In the genomic region with DNA sequence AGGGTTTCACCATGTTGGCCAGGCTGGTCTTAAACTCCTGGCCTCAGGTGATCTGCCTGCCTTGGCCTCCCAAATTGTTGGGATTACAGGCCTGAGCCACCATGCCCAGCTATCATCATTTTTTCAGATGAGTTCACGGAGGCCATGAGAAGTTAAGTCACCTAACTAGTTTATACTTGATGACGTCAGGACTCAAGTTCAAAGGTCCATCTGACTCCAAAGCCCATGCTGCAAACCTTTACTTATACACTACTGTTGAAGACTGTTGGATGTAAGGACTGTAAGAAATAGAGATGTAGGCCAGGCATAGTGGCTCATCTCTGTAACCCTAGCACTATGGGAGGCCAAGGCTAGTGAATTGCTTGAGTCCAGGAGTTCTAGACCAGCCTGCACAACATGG, we compare ENCODE assay signal across 26 cellular contexts.
"Had no signal": no experiment of that assay in that cellular context is flagged by ENCODE, and none has a peak within 500 bp of the region (broad histone marks: within the 10 kb centered on the region; RNA-seq: fewer than 3 reads in every experiment).

No MANE protein-coding gene starts in this region.

- H3K9me3 ChIP-seq: suprapubic skin, testis, thyroid gland, upper lobe of right lung, vagina had no signal

- ATAC-seq: stimulated activated effector memory CD8-positive, alpha-beta T cell treated with anti-CD3 and anti-CD28 coated beads, Interleukin-12 subunit alpha, Interleukin-12 subunit beta, amount 100 ng/mL, for 72 hours; stimulated activated memory B cell treated with anti-CD40 and anti-IgM and Interleukin-4, amounts not matched to agents 10 μg/mL and 1 μg/mL and 100 μg/mL, for 72 hours; stimulated activated naive B cell treated with anti-CD40 and anti-IgM and Interleukin-4, amounts not matched to agents 10 μg/mL and 1 μg/mL and 100 μg/mL, for 72 hours; stimulated activated naive CD8-positive, alpha-beta T cell treated with anti-CD3 and anti-CD28 coated beads, Interleukin-15, amount 100 ng/mL, for 72 hours; stimulated activated naive CD8-positive, alpha-beta T cell treated with anti-CD3 and anti-CD28 coated beads, Interleukin-15, Interleukin-2, amounts not matched to agents 100 U/mL and 50 U/mL, for 24 hours; upper lobe of right lung had no signal

- H3K4me1 ChIP-seq: stomach, suprapubic skin, testis, thyroid gland, tibial artery, tibial nerve, transverse colon, upper lobe of left lung, upper lobe of right lung, uterus, vagina had no signal

- FAIRE-seq: urothelium cell line had no signal

- H3K27ac ChIP-seq: stomach, suprapubic skin, testis, thoracic aorta, thyroid gland, tibial artery, tibial nerve, transverse colon, upper lobe of left lung, upper lobe of right lung, uterus, vagina had no signal

- H3K36me3 ChIP-seq: stomach, suprapubic skin, thoracic aorta, thyroid gland, tibial artery, tibial nerve, transverse colon, upper lobe of left lung, upper lobe of right lung, uterus, vagina had no signal

- DNase-seq: stimulated activated CD4-positive, alpha-beta T cell treated with anti-CD3 and anti-CD28 coated beads, Interleukin-2, amount 100 ng/mL, for 48 hours; stimulated activated CD4-positive, alpha-beta T cell treated with anti-CD3 and anti-CD28 coated beads, Interleukin-4, amount 100 ng/mL, for 1 hour; stimulated activated CD4-positive, alpha-beta T cell treated with anti-CD3 and anti-CD28 coated beads, Interleukin-4, amount 100 ng/mL, for 24 hours; stimulated activated CD4-positive, alpha-beta T cell treated with anti-CD3 and anti-CD28 coated beads, Interleukin-4, amount 100 ng/mL, for 4 hours; stimulated activated CD8-positive, alpha-beta memory T cell treated with anti-CD3 and anti-CD28 coated beads, Interleukin-4, amount 100 ng/mL, for 48 hours; stimulated activated naive B cell treated with anti-CD40 and anti-IgM and Interleukin-4, amounts not matched to agents 10 μg/mL and 1 μg/mL and 100 μg/mL, for 72 hours; stimulated activated naive CD4-positive, alpha-beta T cell; stimulated activated naive CD4-positive, alpha-beta T cell treated with Interleukin-2 at 50 U/mL for 16 hours; stimulated activated naive CD8-positive, alpha-beta T cell treated with anti-CD3 and anti-CD28 coated beads, Interleukin-15, amount 100 ng/mL, for 72 hours; stimulated activated naive CD8-positive, alpha-beta T cell treated with anti-CD3 and anti-CD28 coated beads, Interleukin-15, Interleukin-2, amounts not matched to agents 100 U/mL and 50 U/mL, for 24 hours; stomach; substantia nigra; testis; thyroid gland; tibial artery; transverse colon; upper lobe of left lung; uterus had no signal

- H3K4me3 ChIP-seq: stomach, suprapubic skin, testis, thoracic aorta, thyroid gland, tibial artery, tibial nerve, transverse colon, upper lobe of left lung, upper lobe of right lung, uterus, vagina had no signal

- H3K27me3 ChIP-seq: stomach, suprapubic skin, testis, thyroid gland, tibial nerve, transverse colon, upper lobe of left lung, upper lobe of right lung, uterus, vagina had no signal
